In genomic region chr4:140078366-140078765, GRCh38 we compare ENCODE assay signal across 9 cellular contexts.
DNase-seq lines count a peak whose midpoint lies in the region; ATAC-seq lines count a peak whose summit lies in the region.
"Had no signal": no experiment of that assay in that cellular context is flagged by ENCODE, and none has a peak within 500 bp of the region (broad histone marks: within the 10 kb centered on the region; RNA-seq: fewer than 3 reads in every experiment).

No MANE protein-coding gene starts in this region.

- peaks cover 11% of the 10 kb centered on the region for H3K4me1 ChIP-seq in skeletal muscle satellite cell (ENCODE audit: control insufficient read depth, insufficient read depth, low read length)

- peak overlapping the region; percentile 6 for H3K4me2 ChIP-seq in skeletal muscle satellite cell (ENCODE audit: low read length)

- no peak overlapping the region for H3K4me3 ChIP-seq in skeletal muscle satellite cell (ENCODE audit: low read length)
- H3K4me3 ChIP-seq: thoracic aorta had no signal

- H3K9ac ChIP-seq in skeletal muscle satellite cell (ENCODE audit: low read depth, low read length), result no peak overlapping the region

- no peak for ATAC-seq in GM19452 (IDR thresholded peaks at IDR 0.05; ENCODE audit: unreplicated experiment)

- H3K36me3 ChIP-seq in skeletal muscle satellite cell (ENCODE audit: insufficient read depth, low read length), result no peaks in the 10 kb centered on the region
- H3K36me3 ChIP-seq: thoracic aorta had no signal

- DNase-seq in NCI-H345 (lab: John Stamatoyannopoulos, UW), result peak; percentile 18
- no peak for DNase-seq in NCI-H345 treated with DMSO at 0.1 percent for 48 hours (lab: John Stamatoyannopoulos, UW; ENCODE audit: unreplicated experiment)
- DNase-seq in RPMI7951 (ENCODE audit: low read depth), result peak; percentile 75
- DNase-seq in iPS DF 19.7 (ENCODE audit: low read depth, low spot score), result peak; percentile 57
- no peak for DNase-seq in T1000 (lab: John Stamatoyannopoulos, UW)
- DNase-seq in SW 1271 (lab: John Stamatoyannopoulos, UW), result no peak

- no peaks in the 10 kb centered on the region for H3K9me3 ChIP-seq in skeletal muscle satellite cell (replicated peaks; ENCODE audit: low read length)
- H3K9me3 ChIP-seq: thoracic aorta had no signal

- H3K27me3 ChIP-seq in skeletal muscle satellite cell (ENCODE audit: control insufficient read depth, insufficient read depth, low read length), result no peaks in the 10 kb centered on the region

Comparison
In these comparisons a context has a peak if more than half of its experiments do, and no peak if none do; other contexts are left out.
1. DNase-seq: peak in NCI-H345 (single experiment), RPMI7951 (single experiment) and iPS DF 19.7 (single experiment); none in NCI-H345 treated with DMSO at 0.1 percent for 48 hours (single experiment), T1000 (single experiment) and SW 1271 (0 of 2).